8 cellular contexts compared by ENCODE assay signal in the genomic region with DNA sequence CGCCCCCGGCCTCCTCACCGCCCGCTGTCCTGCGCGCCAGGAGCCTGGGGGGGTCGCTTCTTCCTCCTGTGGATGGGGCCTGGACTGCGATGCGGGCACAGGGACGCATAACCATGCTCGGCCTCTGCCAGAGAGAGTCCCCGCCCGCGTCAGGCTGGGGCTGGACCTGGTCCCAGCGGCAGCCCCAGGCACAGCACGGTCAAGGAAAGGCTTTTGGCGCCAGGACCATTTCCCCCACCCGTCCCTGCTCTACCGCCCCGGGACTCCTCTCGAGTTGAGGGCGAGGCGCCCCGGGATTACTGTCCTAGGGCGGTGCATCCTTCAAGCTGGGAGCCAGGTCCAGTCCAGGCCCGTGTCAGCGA. TPM values are rescaled to one million over a fixed set of nuclear protein-coding genes. Genes with fewer than 3 reads are reported as not detected.
DNase-seq lines count a peak whose midpoint lies in the region; ATAC-seq, FAIRE-seq and TF ChIP-seq lines count a peak whose summit lies in the region.

No MANE protein-coding gene starts in this region.

- no peaks in the 10 kb centered on the region for H4K20me1 ChIP-seq in HCT116 (ENCODE audit: insufficient read depth)

- intact Hi-C loops in HCT116 (cut with micrococcal nuclease), result loop anchor here (5.0 kb wide), 1 partner anchor 186 kb away; a partner anchor contains a TSS
- intact Hi-C loops in right cardiac atrium (cut with DNase I), result loop anchor here in 1 of 4 donors (10.0 kb wide), 1 partner anchor 193 kb away; a partner anchor contains a TSS

- H3K4me1 ChIP-seq in HCT116 (ENCODE audit: control insufficient read depth in 1 of 2, insufficient read depth in 2 of 2, low read length in 2 of 2) (peaks cover 18 to 45% of the 10 kb centered on the region in 2 experiments), right cardiac atrium (ENCODE audit: control insufficient read depth, insufficient read depth, low read length) (peaks cover 3% of the 10 kb centered on the region), small intestine (ENCODE audit: control insufficient read depth in 2 of 2, insufficient read depth in 1 of 2, low read depth in 1 of 2, low read length in 1 of 2) (peaks cover 3% of the 10 kb centered on the region in 2 donors)

- peak overlapping the region; percentile 79 for H3K4me2 ChIP-seq in HCT116 (ENCODE audit: low read length)

- H2AFZ ChIP-seq in HCT116 (ENCODE audit: low read depth, low read length, poor library complexity, severe bottlenecking), result no peak overlapping the region

- POLR2A ChIA-PET in BJ (lab: Charles Lee), result no interaction called here
- POLR2A ChIA-PET in HCT116 (lab: Charles Lee), result interaction anchor here (1.2 kb wide), 1 partner anchor 59 kb away, joined by 4 read pairs; no protein-coding TSS in a partner anchor

- peak overlapping the region; percentile 66 for H3K4me3 ChIP-seq in BJ (ENCODE audit: low read depth, low read length)
- peak overlapping the region; percentile 82 to 87 for H3K4me3 ChIP-seq in HCT116 (replicated peaks in 1 of 2; ENCODE audit: low read depth in 1 of 2, low read length in 2 of 2)
- peak overlapping the region; percentile 62 for H3K4me3 ChIP-seq in WERI-Rb-1 (ENCODE audit: low read depth, low read length)
- peak overlapping the region; percentile 50 for H3K4me3 ChIP-seq in right cardiac atrium (ENCODE audit: low read length)
- H3K4me3 ChIP-seq in small intestine (ENCODE audit: low read depth in 1 of 2, low read length in 2 of 2), result peak overlapping the region in 1 of 2 donors; percentile 50

- H3K9me2 ChIP-seq in HCT116 (ENCODE audit: insufficient read depth), result no peaks in the 10 kb centered on the region

- no TSS peak for BruUV-seq in HCT116 (replicated peaks; lab: Mats Ljungman, UMichigan)

- RAD21 ChIA-PET in HCT116 (lab: Charles Lee; ENCODE audit: low non-redundant PET in 1 of 2, low total read pairs in 2 of 2, uncharacterized antibody in 2 of 2, unreplicated experiment in 2 of 2), result no interaction called here

- peak; percentile 12 for ATAC-seq in HCT116
- peak; percentile 10 for ATAC-seq in right cardiac atrium
- ATAC-seq in GM21390 (IDR thresholded peaks at IDR 0.05; ENCODE audit: unreplicated experiment), result no peak

- no peak for TF ChIP-seq CTCF in BJ (IDR thresholded peaks at IDR 0.05; ENCODE audit: insufficient read depth, low read depth, low read length)
- TF ChIP-seq CTCF in HCT116 (IDR thresholded peaks at IDR 0.05 in 2 of 3, conservative IDR thresholded peaks at IDR 0.05 in 1 of 3; ENCODE audit: borderline replicate concordance in 1 of 3, insufficient read depth in 1 of 3, low read depth in 2 of 3, low read length in 2 of 3), result no peak
- no peak for TF ChIP-seq CTCF in WERI-Rb-1 (IDR thresholded peaks at IDR 0.05; ENCODE audit: low read depth, low read length)

- H3K27me3 ChIP-seq in BJ (ENCODE audit: control insufficient read depth, insufficient read depth, low read length) (no peaks in the 10 kb centered on the region), HCT116 (ENCODE audit: insufficient read depth, low read length) (no peaks in the 10 kb centered on the region), WERI-Rb-1 (ENCODE audit: insufficient read depth, low read depth, severe bottlenecking) (no peaks in the 10 kb centered on the region), right cardiac atrium (ENCODE audit: control insufficient read depth, insufficient read depth) (no peaks in the 10 kb centered on the region), small intestine (ENCODE audit: control insufficient read depth in 2 of 2, insufficient read depth in 2 of 2, low read length in 2 of 2) (no peaks in the 10 kb centered on the region)

- no peak for TF ChIP-seq RAD21 in HCT116 (IDR thresholded peaks at IDR 0.05; ENCODE audit: low read depth)

- 2% methylated on average over 27 of the region's 27 CpGs for WGBS in right cardiac atrium
- 0 to 2% (median 1%) methylated on average over 8 to 27 of the region's 27 CpGs for WGBS in small intestine, 3 donors

- CTCF ChIA-PET in BJ (lab: Yijun Ruan, JAX) (interaction anchor here (3.2 to 6.8 kb wide), 3 partner anchors 142 to 197 kb away, joined by 12 to 38 read pairs (median 34); no protein-coding TSS in a partner anchor), HCT116 (lab: Charles Lee) (interaction anchor here (1.5 kb wide), 1 partner anchor 92 kb away, joined by 4 read pairs; no protein-coding TSS in a partner anchor)

- H3K27ac ChIP-seq in HCT116 (ENCODE audit: low read depth, low read length) (peak overlapping the region; percentile 82), WERI-Rb-1 (peak overlapping the region; percentile 93), right cardiac atrium (ENCODE audit: low read length) (no peak overlapping the region), small intestine (ENCODE audit: low read depth in 1 of 2, low read length in 1 of 2) (peak overlapping the region in 1 of 2 donors; percentile 19)

- no peak for TF ChIP-seq POLR2A in HCT116 (IDR thresholded peaks at IDR 0.05; ENCODE audit: borderline replicate concordance, extremely low read depth, insufficient read depth, insufficient read length)

- H3K9me3 ChIP-seq in HCT116 (ENCODE audit: control insufficient read depth in 1 of 2, insufficient read depth in 1 of 2, low read depth in 1 of 2, low read length in 2 of 2) (no peaks in the 10 kb centered on the region), WERI-Rb-1 (ENCODE audit: severe bottlenecking) (no peaks in the 10 kb centered on the region), right cardiac atrium (ENCODE audit: control insufficient read depth, low read length) (no peaks in the 10 kb centered on the region), small intestine (ENCODE audit: control insufficient read depth, low read depth) (no peaks in the 10 kb centered on the region)

- peaks cover 5% of the 10 kb centered on the region for H3K36me3 ChIP-seq in BJ (ENCODE audit: control insufficient read depth, insufficient read depth, low read length)
- 0 out of 4 replicates have a peak, but pooled peaks cover 0 to 5% of the 10 kb centered on the region in 2 experiments for H3K36me3 ChIP-seq in HCT116 (ENCODE audit: control insufficient read depth in 1 of 2, insufficient read depth in 2 of 2, low read length in 2 of 2)
- peaks cover 12% of the 10 kb centered on the region for H3K36me3 ChIP-seq in WERI-Rb-1
- H3K36me3 ChIP-seq in small intestine (ENCODE audit: control insufficient read depth in 2 of 2, insufficient read depth in 2 of 2, low read length in 2 of 2), result peaks cover 0 to 5% of the 10 kb centered on the region in 2 donors

- peak overlapping the region; percentile 87 for H3K9ac ChIP-seq in HCT116 (ENCODE audit: low read length)

- no peak for FAIRE-seq in small intestine (lab: Jason Lieb, UNC)

- H3K79me2 ChIP-seq in HCT116 (ENCODE audit: insufficient read depth, low read length), result no peaks in the 10 kb centered on the region; the same call in 1 of the 2 replicates

- DNase-seq in BJ (ENCODE audit: low read depth) (no peak), HCT116 (ENCODE audit: low read depth, low spot score) (no peak), WERI-Rb-1 (no peak), right cardiac atrium (peak in 1 of 3 donors; percentile 77), small intestine (peak; percentile 28), NOMO-1 treated with DMSO at 0.1 percent for 48 hours (lab: John Stamatoyannopoulos, UW; ENCODE audit: unreplicated experiment) (no peak), DMS153 treated with DMSO at 0.1 percent for 48 hours (lab: John Stamatoyannopoulos, UW; ENCODE audit: unreplicated experiment) (no peak)

TF ChIP-seq in HCT116, 20 proteins besides CTCF, POLR2A, EP300 and RAD21:
- TF ChIP-seq EGR1 (IDR thresholded peaks at IDR 0.05; ENCODE audit: low read depth), result no peak
- TF ChIP-seq EZH2 (IDR thresholded peaks at IDR 0.05), result no peak
TF ChIP-seq in HCT116: peak in this region for 0.

RNA-seq across cellular contexts. Expression of a gene that starts 0.4 kb away (rescaled TPM):
- polyA plus RNA-seq in BJ (2011; rRNA removed) (11.8 and 18.1 TPM in 2 replicates), right cardiac atrium (1.7 TPM), small intestine (10 to 100 TPM; 11.9 to 22.9 (median 13.5) TPM)
- polyA minus RNA-seq in BJ (2011; rRNA and poly(A)+ RNA removed), result 4.2 and 5.2 TPM in 2 replicates
- total RNA-seq in HCT116 (2021; ENCODE audit: unreplicated experiment) (37.6 TPM), right cardiac atrium (1 to 10 TPM; 2.4 to 3.6 (median 2.6) TPM)
- 30.5 and 37.0 TPM in 2 replicates for polyA plus RNA-seq in HCT116 (2012)

RNA-seq across cellular contexts. Expression of a gene that starts 7.7 kb away (rescaled TPM):
- 182 and 245 TPM in 2 replicates for polyA plus RNA-seq in BJ (2011; rRNA removed)
- 60.4 and 99.3 TPM in 2 replicates for polyA minus RNA-seq in BJ (2011; rRNA and poly(A)+ RNA removed)
- total RNA-seq in HCT116 (2021; ENCODE audit: unreplicated experiment), result 223 TPM
- 181 and 221 TPM in 2 replicates for polyA plus RNA-seq in HCT116 (2012)
- 10 to 100 TPM; 40.4 to 55.7 (median 46.0) TPM for total RNA-seq in right cardiac atrium
- polyA plus RNA-seq in right cardiac atrium, result 43.3 TPM
- 100 to 1,000 TPM; 278 to 457 (median 356) TPM for polyA plus RNA-seq in small intestine

RNA-seq across cellular contexts. Expression of a gene that starts 7.8 kb away (rescaled TPM):
- polyA plus RNA-seq in BJ (2011; rRNA removed), result 39.7 and 54.7 TPM in 2 replicates
- polyA minus RNA-seq in BJ (2011; rRNA and poly(A)+ RNA removed), result 8.6 and 11.1 TPM in 2 replicates
- total RNA-seq in HCT116 (2021; ENCODE audit: unreplicated experiment), result 13.5 TPM
- 16.5 and 19.4 TPM in 2 replicates for polyA plus RNA-seq in HCT116 (2012)
- total RNA-seq in right cardiac atrium, result 10 to 100 TPM; 15.0 to 23.8 (median 20.6) TPM
- polyA plus RNA-seq in right cardiac atrium, result 28.6 TPM
- polyA plus RNA-seq in small intestine, result 10 to 100 TPM; 48.1 to 80.1 (median 67.0) TPM

RNA-seq across cellular contexts. Expression of a gene that starts 40.1 kb away (rescaled TPM):
- 228 and 248 TPM in 2 replicates for polyA plus RNA-seq in BJ (2011; rRNA removed)
- polyA minus RNA-seq in BJ (2011; rRNA and poly(A)+ RNA removed), result 185 and 254 TPM in 2 replicates
- 128 TPM for total RNA-seq in HCT116 (2021; ENCODE audit: unreplicated experiment)
- 233 and 234 TPM in 2 replicates for polyA plus RNA-seq in HCT116 (2012)
- 10 to 100 TPM; 59.0 to 74.3 (median 68.8) TPM for total RNA-seq in right cardiac atrium
- 109 TPM for polyA plus RNA-seq in right cardiac atrium
- polyA plus RNA-seq in small intestine, result 100 to 1,000 TPM in 1 of 3 donors, 10 to 100 TPM in 2; 73.6 to 304 (median 91.9) TPM

RNA-seq across cellular contexts. Expression of a gene that starts 46.4 kb away (rescaled TPM):
- polyA plus RNA-seq in BJ (2011; rRNA removed) (4.1 and 6.0 TPM in 2 replicates), right cardiac atrium (4.6 TPM), small intestine (10 to 100 TPM; 12.8 to 22.7 (median 18.6) TPM)
- polyA minus RNA-seq in BJ (2011; rRNA and poly(A)+ RNA removed), result 3.0 and 3.8 TPM in 2 replicates
- total RNA-seq in HCT116 (2021; ENCODE audit: unreplicated experiment) (9.4 TPM), right cardiac atrium (1 to 10 TPM; 3.8 to 5.1 (median 4.2) TPM)
- 12.3 and 12.9 TPM in 2 replicates for polyA plus RNA-seq in HCT116 (2012)
